8 cellular contexts compared by ENCODE assay signal in genomic region chr5:157603333-157604190, GRCh38. TPM values are rescaled to one million over a fixed set of nuclear protein-coding genes. Genes with fewer than 3 reads are reported as not detected.
A peak's percentile ranks its signal among the peaks of the same experiment; 100 is the strongest.
DNase-seq lines count a peak whose midpoint lies in the region; ATAC-seq and TF ChIP-seq lines count a peak whose summit lies in the region.

No MANE protein-coding gene starts in this region.

- TF ChIP-seq POLR2A in NB4 (IDR thresholded peaks at IDR 0.05; ENCODE audit: extremely low read depth, insufficient read length) (no peak), transverse colon (IDR thresholded peaks at IDR 0.05) (no peak)

- H3K4me1 Mint-ChIP-seq in stimulated activated naive CD8-positive, alpha-beta T cell treated with anti-CD3 and anti-CD28 coated beads, Interleukin-15, Interleukin-2, amounts not matched to agents 100 ng/mL and 50 ng/mL, for 24 hours (ENCODE audit: low read depth), result peaks cover 90% of the 10 kb centered on the region

- no peaks in the 10 kb centered on the region for H3K36me3 ChIP-seq in transverse colon

- peaks cover 4% of the 10 kb centered on the region for H3K36me3 Mint-ChIP-seq in stimulated activated naive CD8-positive, alpha-beta T cell treated with anti-CD3 and anti-CD28 coated beads, Interleukin-15, Interleukin-2, amounts not matched to agents 100 ng/mL and 50 ng/mL, for 24 hours (ENCODE audit: low read depth)

- 77 to 78% methylated on average over 12 of the region's 12 CpGs for WGBS in transverse colon (ENCODE audit: low coverage in 1 of 2), 2 donors

- intact Hi-C loops in dorsolateral prefrontal cortex (cut with DNase I), result no loop called here
- intact Hi-C loops in transverse colon (cut with DNase I; ENCODE audit: low total_unique reads), result no loop called here

- H3K4me3 Mint-ChIP-seq in stimulated activated naive CD8-positive, alpha-beta T cell treated with anti-CD3 and anti-CD28 coated beads, Interleukin-15, Interleukin-2, amounts not matched to agents 100 ng/mL and 50 ng/mL, for 24 hours, result peak overlapping the region; percentile 58

- peak overlapping the region; percentile 95 for H3K27ac Mint-ChIP-seq in stimulated activated naive CD8-positive, alpha-beta T cell treated with anti-CD3 and anti-CD28 coated beads, Interleukin-15, Interleukin-2, amounts not matched to agents 100 ng/mL and 50 ng/mL, for 24 hours

- H3K4me3 ChIP-seq in NB4 (ENCODE audit: low read depth, low read length) (no peak overlapping the region), dorsolateral prefrontal cortex (no peak overlapping the region), transverse colon (no peak overlapping the region)

- H3K4me1 ChIP-seq in transverse colon, result peaks cover 0 to 11% (median 0%) of the 10 kb centered on the region in 4 donors

- H3K27me3 Mint-ChIP-seq in stimulated activated naive CD8-positive, alpha-beta T cell treated with anti-CD3 and anti-CD28 coated beads, Interleukin-15, Interleukin-2, amounts not matched to agents 100 ng/mL and 50 ng/mL, for 24 hours, result peaks cover 3% of the 10 kb centered on the region

- DNase-seq in NB4 (ENCODE audit: low read depth) (peak; percentile 84), activated T-cell treated with anti-CD3 and anti-CD28 coated beads for 1 hour (ENCODE audit: low read depth) (peak; percentile 39), glomerular visceral epithelial cell (ENCODE audit: extremely low spot score) (peak; percentile 92), dorsolateral prefrontal cortex (no peak), transverse colon (no peak)

- no peak for TF ChIP-seq CTCF in NB4 (IDR thresholded peaks at IDR 0.05; ENCODE audit: low read depth, low read length)
- no peak for TF ChIP-seq CTCF in dorsolateral prefrontal cortex (IDR thresholded peaks at IDR 0.05 in 54 of 56, conservative IDR thresholded peaks at IDR 0.05 in 2 of 56; ENCODE audit: low read depth in 1 of 56, partially characterized antibody in 56 of 56)
- TF ChIP-seq CTCF in transverse colon (IDR thresholded peaks at IDR 0.05), result no peak

- ATAC-seq in GM18870 (IDR thresholded peaks at IDR 0.05; ENCODE audit: unreplicated experiment), result peak; percentile 38
- no peak for ATAC-seq in GM18519 (IDR thresholded peaks at IDR 0.05; ENCODE audit: low FRiP score, unreplicated experiment)

- in situ Hi-C loops in transverse colon (cut with MboI; ENCODE audit: low pct_ligation_motif_present in 1 of 4, low pct_unique_long_range_greater_than_20kb in 1 of 4, low sequenced_read_pairs in 3 of 4), result no loop called here

- no peaks in the 10 kb centered on the region for H3K9me3 Mint-ChIP-seq in stimulated activated naive CD8-positive, alpha-beta T cell treated with anti-CD3 and anti-CD28 coated beads, Interleukin-15, Interleukin-2, amounts not matched to agents 100 ng/mL and 50 ng/mL, for 24 hours

- H3K9me3 ChIP-seq in transverse colon, result no peaks in the 10 kb centered on the region

- H3K27me3 ChIP-seq in dorsolateral prefrontal cortex (no peaks in the 10 kb centered on the region), transverse colon (no peaks in the 10 kb centered on the region)

- no peak overlapping the region for H3K27ac ChIP-seq in dorsolateral prefrontal cortex
- H3K27ac ChIP-seq in transverse colon, result no peak overlapping the region

- TF ChIP-seq EP300 in transverse colon (IDR thresholded peaks at IDR 0.05; ENCODE audit: low read depth), result no peak

RNA-seq across cellular contexts. Expression of gene ADAM19, which starts 28.0 kb away (rescaled TPM):
- total RNA-seq in dorsolateral prefrontal cortex, result 10 to 100 TPM in 82 of 120 experiments, 1 to 10 TPM in 38; 6.7 to 17.9 (median 11.0) TPM
- total RNA-seq in transverse colon, result 10 to 100 TPM in 3 of 4 donors, 1 to 10 TPM in 1; 4.0 to 28.1 (median 15.1) TPM

RNA-seq across cellular contexts. Expression of gene SOX30, which starts 48.7 kb away (rescaled TPM):
- 1 to 10 TPM in 1 of 120 experiments, under 1 TPM in 42, not detected in 77; 0.12 to 1.1 (median 0.32) TPM for total RNA-seq in dorsolateral prefrontal cortex
- under 1 TPM in 2 of 4 donors, not detected in 2; 0.16 to 0.75 TPM for total RNA-seq in transverse colon

Comparison
In these comparisons a context has a peak if more than half of its experiments do, and no peak if none do; other contexts are left out.
1. DNase-seq: peak in NB4 (single experiment), activated T-cell treated with anti-CD3 and anti-CD28 coated beads for 1 hour (single experiment) and glomerular visceral epithelial cell (single experiment); none in dorsolateral prefrontal cortex (0 of 10) and transverse colon (single experiment).